ENCODE assay signal across 8 cellular contexts in genomic region chr2:23926289-23926749, GRCh38. TPM values are rescaled to one million over a fixed set of nuclear protein-coding genes. Genes with fewer than 3 reads are reported as not detected.
DNase-seq lines count a peak whose midpoint lies in the region; ATAC-seq and TF ChIP-seq lines count a peak whose summit lies in the region.

No MANE protein-coding gene starts in this region.

- no peaks in the 10 kb centered on the region for H3K9me3 Mint-ChIP-seq in CD8-positive, alpha-beta T cell
- no peaks in the 10 kb centered on the region for H3K9me3 Mint-ChIP-seq in mesothelial cell of epicardium

- CTCF ChIA-PET in CD8-positive, alpha-beta T cell (lab: Charles Lee), result interaction anchor here (0.6 to 4.0 kb wide), 24 partner anchors 8 to 237 kb away, joined by 3 to 31 read pairs (median 4); partner anchors contain the start of genes FKBP1B, SF3B6, TP53I3 and UBXN2A

- no peaks in the 10 kb centered on the region for H3K27me3 ChIP-seq in CD8-positive, alpha-beta T cell (ENCODE audit: insufficient read depth, low read length)
- no peaks in the 10 kb centered on the region for H3K27me3 ChIP-seq in effector memory CD4-positive, alpha-beta T cell (replicated peaks; ENCODE audit: control insufficient read depth, insufficient read depth, low read length, poor library complexity, severe bottlenecking)
- H3K27me3 ChIP-seq in thymus (ENCODE audit: control insufficient read depth, insufficient read depth), result no peaks in the 10 kb centered on the region

- POLR2A ChIA-PET in CD8-positive, alpha-beta T cell (lab: Charles Lee), result interaction anchor here (0.6 to 4.3 kb wide), 20 partner anchors 9 to 866 kb away, joined by 3 to 72 read pairs (median 5); partner anchors contain the start of genes CENPO, FKBP1B, PTRHD1 and SF3B6

- peak overlapping the region; percentile 99 for H3K4me3 Mint-ChIP-seq in CD8-positive, alpha-beta T cell
- peak overlapping the region; percentile 98 for H3K4me3 Mint-ChIP-seq in mesothelial cell of epicardium

- H3K4me3 ChIP-seq in CD8-positive, alpha-beta T cell (ENCODE audit: low read depth, low read length), result peak overlapping the region; percentile 95
- H3K4me3 ChIP-seq in effector memory CD4-positive, alpha-beta T cell (ENCODE audit: insufficient read depth, low read depth, low read length, poor library complexity, severe bottlenecking), result peak overlapping the region; percentile 100
- peak overlapping the region; percentile 99 for H3K4me3 ChIP-seq in thymus (ENCODE audit: low read length)

- H3K27ac ChIP-seq in CD8-positive, alpha-beta T cell (ENCODE audit: low read depth, low read length), result peak overlapping the region; percentile 95
- H3K27ac ChIP-seq in VCaP (peak overlapping the region; percentile 97), thymus (ENCODE audit: low read depth) (peak overlapping the region; percentile 98)
- H3K27ac ChIP-seq in effector memory CD4-positive, alpha-beta T cell (ENCODE audit: insufficient read depth, low read length, poor library complexity, severe bottlenecking), result peak overlapping the region; percentile 100

- no peaks in the 10 kb centered on the region for H3K9me3 ChIP-seq in CD8-positive, alpha-beta T cell (ENCODE audit: low read length)
- H3K9me3 ChIP-seq in effector memory CD4-positive, alpha-beta T cell (ENCODE audit: control insufficient read depth, low read length), result no peaks in the 10 kb centered on the region
- no peaks in the 10 kb centered on the region for H3K9me3 ChIP-seq in thymus (ENCODE audit: control insufficient read depth)

- DNase-seq in CD8-positive, alpha-beta T cell, result peak in 3 of 7 experiments; percentile 11 to 32 (median 26)
- peak in 2 of 3 donors; percentile 2 to 16 for DNase-seq in effector memory CD4-positive, alpha-beta T cell
- DNase-seq in mesothelial cell of epicardium (ENCODE audit: low spot score in 2 of 2, unreplicated experiment in 2 of 2), result peak; percentile 35 to 54
- DNase-seq in NCI-H1694 treated with DMSO at 0.1 percent for 48 hours (lab: John Stamatoyannopoulos, UW), result no peak

- peaks cover 16% of the 10 kb centered on the region for H3K36me3 Mint-ChIP-seq in CD8-positive, alpha-beta T cell
- peaks cover 7% of the 10 kb centered on the region for H3K36me3 Mint-ChIP-seq in mesothelial cell of epicardium

- peaks cover 33% of the 10 kb centered on the region for H3K4me1 ChIP-seq in CD8-positive, alpha-beta T cell (ENCODE audit: insufficient read depth, low read length)
- peaks cover 9% of the 10 kb centered on the region for H3K4me1 ChIP-seq in effector memory CD4-positive, alpha-beta T cell (ENCODE audit: control insufficient read depth, insufficient read depth, low read length, poor library complexity, severe bottlenecking)
- peaks cover 11% of the 10 kb centered on the region for H3K4me1 ChIP-seq in thymus (ENCODE audit: control insufficient read depth, insufficient read depth, low read length)

- H3K36me3 ChIP-seq in CD8-positive, alpha-beta T cell (ENCODE audit: insufficient read depth, low read length), result no peaks in the 10 kb centered on the region
- H3K36me3 ChIP-seq in effector memory CD4-positive, alpha-beta T cell (ENCODE audit: control insufficient read depth, insufficient read depth, low read length), result no peaks in the 10 kb centered on the region
- peaks cover 4% of the 10 kb centered on the region for H3K36me3 ChIP-seq in thymus (ENCODE audit: control insufficient read depth, insufficient read depth)

- under 1% methylated on average over 39 of the region's 39 CpGs for WGBS in thymus

- peak; percentile 4 for ATAC-seq in CD8-positive, alpha-beta T cell
- ATAC-seq in GM19452 (IDR thresholded peaks at IDR 0.05; ENCODE audit: unreplicated experiment) (peak; percentile 30), HG03460 (IDR thresholded peaks at IDR 0.05; ENCODE audit: unreplicated experiment) (peak; percentile 33)

- H3K4me1 Mint-ChIP-seq in CD8-positive, alpha-beta T cell (ENCODE audit: low read depth), result peaks cover 58% of the 10 kb centered on the region
- H3K4me1 Mint-ChIP-seq in mesothelial cell of epicardium, result peaks cover 42% of the 10 kb centered on the region

- H3K27me3 Mint-ChIP-seq in CD8-positive, alpha-beta T cell (ENCODE audit: low read depth), result no peaks in the 10 kb centered on the region
- no peaks in the 10 kb centered on the region for H3K27me3 Mint-ChIP-seq in mesothelial cell of epicardium (ENCODE audit: low read depth)

- H3K27ac Mint-ChIP-seq in CD8-positive, alpha-beta T cell, result peak overlapping the region; percentile 100
- peak overlapping the region; percentile 100 for H3K27ac Mint-ChIP-seq in mesothelial cell of epicardium

- no peak for TF ChIP-seq CTCF in CD8-positive, alpha-beta T cell (IDR thresholded peaks at IDR 0.05)
- no peak for TF ChIP-seq CTCF in VCaP (conservative IDR thresholded peaks at IDR 0.05)
- no peak for TF ChIP-seq CTCF in mesothelial cell of epicardium (IDR thresholded peaks at IDR 0.05; ENCODE audit: unreplicated experiment)

- intact Hi-C loops in CD8-positive, alpha-beta T cell (cut with DNase I, micrococcal nuclease), result loop anchor here (2.0 to 5.0 kb wide), 4 partner anchors 34 to 1046 kb away; partner anchors contain the start of genes DNAJC27 (in 1 of the 2) and TP53I3 (in 1 of the 2)

RNA-seq across cellular contexts. Expression of gene ATAD2B, which starts 0.6 kb away (rescaled TPM):
- 10 to 100 TPM; 32.0 to 32.4 TPM for total RNA-seq in CD8-positive, alpha-beta T cell
- 31.3 to 35.6 TPM (median 35.3 TPM) in 3 replicates for total RNA-seq in mesothelial cell of epicardium
- polyA plus RNA-seq in thymus, result 12.1 TPM

RNA-seq across cellular contexts. Expression of gene UBXN2A, which starts 13.9 kb away (rescaled TPM):
- total RNA-seq in CD8-positive, alpha-beta T cell, result 10 to 100 TPM; 17.7 to 18.0 TPM
- 21.0 to 23.0 TPM (median 22.1 TPM) in 3 replicates for total RNA-seq in mesothelial cell of epicardium
- 10.9 TPM for polyA plus RNA-seq in thymus
